ENCODE assay signal across 19 cellular contexts in genomic region chrX:352181-352580, GRCh38. TPM values are rescaled to one million over a fixed set of nuclear protein-coding genes. Genes with fewer than 3 reads are reported as not detected.
DNase-seq lines count a peak whose midpoint lies in the region; ATAC-seq, FAIRE-seq and TF ChIP-seq lines count a peak whose summit lies in the region.
"Had no signal": no experiment of that assay in that cellular context is flagged by ENCODE, and none has a peak within 500 bp of the region (broad histone marks: within the 10 kb centered on the region; RNA-seq: fewer than 3 reads in every experiment).

No MANE protein-coding gene starts in this region.

- H2AFZ ChIP-seq in HepG2 (ENCODE audit: low read length): no peak overlapping the region
- H2AFZ ChIP-seq: GM23248 had no signal

- H3K36me3 ChIP-seq in right lobe of liver (no peaks in the 10 kb centered on the region), HepG2 (replicated peaks in 1 of 2; ENCODE audit: control insufficient read depth in 1 of 2, insufficient read depth in 2 of 2, low read length in 2 of 2) (peaks cover 0 to 3% of the 10 kb centered on the region in 2 experiments; a peak in 2 of 5 replicates)

- ATAC-seq in right lobe of liver (no peak), HepG2 (no peak)
- ATAC-seq: CD8-positive, alpha-beta T cell had no signal

- BruUV-seq in HepG2 (replicated peaks; lab: Mats Ljungman, UMichigan): no TSS peak

- in situ Hi-C loops in HepG2 (cut with HindIII; ENCODE audit: extremely low pct_ligation_motif_present, low pct_unique_long_range_greater_than_20kb): no loop called here

- FAIRE-seq in HepG2 (lab: Jason Lieb, UNC): no peak
- FAIRE-seq: D721Med, G401.6, GM12891 had no signal

- H3K27me3 ChIP-seq in right lobe of liver (no peaks in the 10 kb centered on the region), HepG2 (ENCODE audit: control insufficient read depth in 1 of 2, insufficient read depth in 2 of 2, low read length in 2 of 2) (no peaks in the 10 kb centered on the region)

- POLR2A ChIA-PET in HepG2 (lab: Yijun Ruan, JAX): no interaction called here

- intact Hi-C loops in right lobe of liver (cut with DNase I) (no loop called here), HepG2 (cut with micrococcal nuclease; ENCODE audit: unreplicated experiment) (no loop called here)

- WGBS in right lobe of liver (ENCODE audit: insufficient coverage, low coverage, low lambda C conversion rate, missing lambda C conversion rate): 100% methylated on average over 3 of the region's 27 CpGs
- WGBS in HepG2 (ENCODE audit: low lambda C conversion rate): 97% methylated on average over 27 of the region's 27 CpGs

- no peak for TF ChIP-seq RAD21 in HepG2 (CRISPR knock-in tag; IDR thresholded peaks at IDR 0.05)

- TF ChIP-seq EP300 in HepG2 (IDR thresholded peaks at IDR 0.05; ENCODE audit: low read depth in 2 of 2, low read length in 2 of 2): no peak
- TF ChIP-seq EP300 in HepG2 (CRISPR knock-in tag; IDR thresholded peaks at IDR 0.05; ENCODE audit: borderline replicate concordance): no peak

- peaks cover 7% of the 10 kb centered on the region for H3K4me1 Mint-ChIP-seq in osteocyte (ENCODE audit: unreplicated experiment)

- H3K4me2 ChIP-seq in HepG2 (ENCODE audit: low read depth, low read length): no peak overlapping the region

- no peaks in the 10 kb centered on the region for H3K4me1 ChIP-seq in right lobe of liver
- H3K4me1 ChIP-seq in HepG2 (ENCODE audit: insufficient read depth, low read length): 0 out of 2 replicates have a peak, but pooled peaks cover 5% of the 10 kb centered on the region

- H3K4me3 ChIP-seq in right lobe of liver (no peak overlapping the region), HepG2 (replicated peaks in 1 of 3; ENCODE audit: insufficient read depth in 1 of 3, low read depth in 2 of 3, low read length in 3 of 3) (no peak overlapping the region)
- H3K4me3 ChIP-seq: GM23248 had no signal

- H3K36me3 Mint-ChIP-seq in osteocyte (ENCODE audit: unreplicated experiment): peaks cover 5% of the 10 kb centered on the region

- TF ChIP-seq CTCF in right lobe of liver (IDR thresholded peaks at IDR 0.05) (no peak), HepG2 (CRISPR knock-in tag; IDR thresholded peaks at IDR 0.05) (no peak), osteocyte (IDR thresholded peaks at IDR 0.05) (no peak)

- no peaks in the 10 kb centered on the region for H3K9me3 Mint-ChIP-seq in osteocyte (ENCODE audit: unreplicated experiment)
- H3K9me3 Mint-ChIP-seq: CD8-positive, alpha-beta T cell had no signal

- H3K27ac ChIP-seq in right lobe of liver: no peak overlapping the region
- H3K27ac ChIP-seq in HepG2 (ENCODE audit: extremely low read length, insufficient read depth, low read length): no peak overlapping the region
- H3K27ac ChIP-seq: 22Rv1, GM23248 had no signal

- no peak overlapping the region for H3K27ac Mint-ChIP-seq in osteocyte (ENCODE audit: unreplicated experiment)
- H3K27ac Mint-ChIP-seq: CD8-positive, alpha-beta T cell had no signal

- no peak overlapping the region for H3K9ac ChIP-seq in HepG2 (ENCODE audit: insufficient read depth, low read depth, low read length)
- H3K9ac ChIP-seq: GM23248 had no signal

- no peaks in the 10 kb centered on the region for H3K27me3 Mint-ChIP-seq in osteocyte (ENCODE audit: unreplicated experiment)

- CTCF ChIA-PET in HepG2 (lab: Yijun Ruan, JAX; ENCODE audit: low intra/inter-chr PET ratio, low total read pairs): no interaction called here

- DNase-seq in activated CD4-positive, CD25-positive, alpha-beta regulatory T cell treated with anti-CD3 and anti-CD28 coated beads, Interleukin-2, amount 50 U/mL, for 72 hours: peak; percentile 16
- no peak for DNase-seq in activated CD4-positive, CD25-positive, alpha-beta regulatory T cell (lab: John Stamatoyannopoulos, UW)
- peak in 2 of 3 donors; percentile 10 to 44 for DNase-seq in right lobe of liver
- no peak for DNase-seq in HepG2 (ENCODE audit: low spot score)
- peak; percentile 81 for DNase-seq in osteocyte (ENCODE audit: extremely low spot score, unreplicated experiment)
- no peak for DNase-seq in NCI-H1436 (lab: John Stamatoyannopoulos, UW)
- DNase-seq in stimulated activated CD4-positive, alpha-beta T cell treated with anti-CD3 and anti-CD28 coated beads, Interleukin-1b, Interleukin-23, amount 100 ng/mL, for 48 hours: no peak
- DNase-seq: CD8-positive, alpha-beta T cell; COR-L47; DMS153; DMS79 treated with DMSO at 0.1 percent for 48 hours; EL; GM23248; H7 had no signal

- H3K79me2 ChIP-seq in HepG2 (ENCODE audit: insufficient read depth, low read length): no peaks in the 10 kb centered on the region

- TF ChIP-seq POLR2A in right lobe of liver (IDR thresholded peaks at IDR 0.05) (no peak), HepG2 (IDR thresholded peaks at IDR 0.05; ENCODE audit: insufficient read depth in 1 of 2, low read depth in 2 of 2, low read length in 2 of 2) (no peak)

- no peaks in the 10 kb centered on the region for H3K9me3 ChIP-seq in right lobe of liver
- no peaks in the 10 kb centered on the region for H3K9me3 ChIP-seq in HepG2 (ENCODE audit: low read length)

- no peak overlapping the region for H3K4me3 Mint-ChIP-seq in osteocyte (ENCODE audit: unreplicated experiment)
- H3K4me3 Mint-ChIP-seq: CD14-positive monocyte; CD8-positive, alpha-beta T cell had no signal

- H4K20me1 ChIP-seq in HepG2 (ENCODE audit: insufficient read depth, low read length): no peaks in the 10 kb centered on the region

TF ChIP-seq in HepG2, 621 proteins besides CTCF, POLR2A, EP300 and RAD21:
- TF ChIP-seq THAP7 (CRISPR knock-in tag; IDR thresholded peaks at IDR 0.05) (no peak), GLI4 (CRISPR knock-in tag; IDR thresholded peaks at IDR 0.05; ENCODE audit: borderline replicate concordance) (no peak), ZNF773 (CRISPR knock-in tag; IDR thresholded peaks at IDR 0.05; ENCODE audit: borderline replicate concordance) (no peak)

RNA-seq across cellular contexts. Expression of gene GTPBP6, which starts 33.6 kb away (rescaled TPM):
- 10 to 100 TPM; 20.9 to 32.8 (median 23.2) TPM for total RNA-seq in right lobe of liver
- 35.6 and 39.6 TPM in 2 replicates for total RNA-seq in HepG2 (2016; rRNA removed; fragmentation: Illumina TruSeq; extraction: Trizol)
- total RNA-seq in HepG2 (2016; cell fraction: cytosol; rRNA removed; fragmentation: Illumina TruSeq; extraction: Trizol; ENCODE audit: low read depth): 33.9 and 34.6 TPM in 2 replicates
- total RNA-seq in HepG2 (2016; cell fraction: insoluble cytoplasmic fraction; rRNA removed; fragmentation: Illumina TruSeq; extraction: Trizol): 32.3 and 41.0 TPM in 2 replicates
- total RNA-seq in HepG2 (2016; cell fraction: membrane; rRNA removed; fragmentation: Illumina TruSeq; extraction: Trizol): 50.6 and 52.4 TPM in 2 replicates
- total RNA-seq in HepG2 (2016; cell fraction: nucleus; rRNA removed; fragmentation: Illumina TruSeq; extraction: Trizol): 17.0 and 20.4 TPM in 2 replicates
- 20.2 and 22.1 TPM in 2 replicates for polyA plus RNA-seq in HepG2 (2011; rRNA removed)
- polyA plus RNA-seq in HepG2 (2011; cell fraction: cytosol; rRNA removed): 18.4 and 31.3 TPM in 2 replicates
- 29.4 and 36.8 TPM in 2 replicates for polyA plus RNA-seq in HepG2 (2011; cell fraction: nucleus; rRNA removed)
- polyA plus RNA-seq in HepG2 (2012): 16.6 and 18.3 TPM in 2 replicates
- polyA plus RNA-seq in HepG2 (2016; cell fraction: cytosol; fragmentation: Illumina TruSeq; extraction: Trizol; ENCODE audit: low read depth): 46.6 and 50.3 TPM in 2 replicates
- 38.1 and 42.7 TPM in 2 replicates for polyA plus RNA-seq in HepG2 (2016; cell fraction: insoluble cytoplasmic fraction; fragmentation: Illumina TruSeq; extraction: Trizol; ENCODE audit: low read depth)
- polyA plus RNA-seq in HepG2 (2016; cell fraction: membrane; fragmentation: Illumina TruSeq; extraction: Trizol; ENCODE audit: low read depth): 50.6 and 54.4 TPM in 2 replicates
- 41.5 and 48.9 TPM in 2 replicates for polyA plus RNA-seq in HepG2 (2016; cell fraction: nucleus; fragmentation: Illumina TruSeq; extraction: Trizol; ENCODE audit: insufficient read depth, low read depth)
- polyA minus RNA-seq in HepG2 (2011; rRNA and poly(A)+ RNA removed; ENCODE audit: low replicate concordance): 14.7 and 27.7 TPM in 2 replicates
- polyA minus RNA-seq in HepG2 (2011; cell fraction: cytosol; rRNA and poly(A)+ RNA removed): 10.6 and 14.2 TPM in 2 replicates
- polyA minus RNA-seq in HepG2 (2011; cell fraction: nucleus; rRNA and poly(A)+ RNA removed): 4.7 and 7.2 TPM in 2 replicates
- 47.5 and 49.9 TPM in 2 replicates for total RNA-seq in osteocyte

RNA-seq across cellular contexts. Expression of gene PPP2R3B, which starts 34.5 kb away (rescaled TPM):
- total RNA-seq in right lobe of liver (1 to 10 TPM; 4.2 to 6.3 (median 5.3) TPM), HepG2 (2016; rRNA removed; fragmentation: Illumina TruSeq; extraction: Trizol) (10.2 and 17.0 TPM in 2 replicates), osteocyte (28.2 and 32.9 TPM in 2 replicates)
- 40.0 and 45.6 TPM in 2 replicates for total RNA-seq in HepG2 (2016; cell fraction: cytosol; rRNA removed; fragmentation: Illumina TruSeq; extraction: Trizol; ENCODE audit: low read depth)
- 9.9 and 18.2 TPM in 2 replicates for total RNA-seq in HepG2 (2016; cell fraction: insoluble cytoplasmic fraction; rRNA removed; fragmentation: Illumina TruSeq; extraction: Trizol)
- 24.0 and 29.4 TPM in 2 replicates for total RNA-seq in HepG2 (2016; cell fraction: membrane; rRNA removed; fragmentation: Illumina TruSeq; extraction: Trizol)
- total RNA-seq in HepG2 (2016; cell fraction: nucleus; rRNA removed; fragmentation: Illumina TruSeq; extraction: Trizol): 16.8 and 20.3 TPM in 2 replicates
- 21.4 and 26.0 TPM in 2 replicates for polyA plus RNA-seq in HepG2 (2011; rRNA removed)
- 12.7 and 19.9 TPM in 2 replicates for polyA plus RNA-seq in HepG2 (2011; cell fraction: cytosol; rRNA removed)
- polyA plus RNA-seq in HepG2 (2011; cell fraction: nucleus; rRNA removed): 123 and 149 TPM in 2 replicates
- polyA plus RNA-seq in HepG2 (2012): 9.5 and 14.7 TPM in 2 replicates
- polyA plus RNA-seq in HepG2 (2016; cell fraction: cytosol; fragmentation: Illumina TruSeq; extraction: Trizol; ENCODE audit: low read depth): 4.1 and 5.7 TPM in 2 replicates
- 11.5 and 12.7 TPM in 2 replicates for polyA plus RNA-seq in HepG2 (2016; cell fraction: insoluble cytoplasmic fraction; fragmentation: Illumina TruSeq; extraction: Trizol; ENCODE audit: low read depth)
- 7.1 and 8.7 TPM in 2 replicates for polyA plus RNA-seq in HepG2 (2016; cell fraction: membrane; fragmentation: Illumina TruSeq; extraction: Trizol; ENCODE audit: low read depth)
- polyA plus RNA-seq in HepG2 (2016; cell fraction: nucleus; fragmentation: Illumina TruSeq; extraction: Trizol; ENCODE audit: insufficient read depth, low read depth): 43.6 and 49.3 TPM in 2 replicates
- polyA minus RNA-seq in HepG2 (2011; rRNA and poly(A)+ RNA removed; ENCODE audit: low replicate concordance): 25.0 and 39.8 TPM in 2 replicates
- 13.1 and 17.1 TPM in 2 replicates for polyA minus RNA-seq in HepG2 (2011; cell fraction: cytosol; rRNA and poly(A)+ RNA removed)
- polyA minus RNA-seq in HepG2 (2011; cell fraction: nucleus; rRNA and poly(A)+ RNA removed): 23.4 and 29.1 TPM in 2 replicates

Comparison
In these comparisons a context has a peak if more than half of its experiments do, and no peak if none do; other contexts are left out.
1. DNase-seq: peak in activated CD4-positive, CD25-positive, alpha-beta regulatory T cell treated with anti-CD3 and anti-CD28 coated beads, Interleukin-2, amount 50 U/mL, for 72 hours (single experiment), right lobe of liver (2 of 3) and osteocyte (single experiment); none in activated CD4-positive, CD25-positive, alpha-beta regulatory T cell (0 of 4), HepG2 (single experiment), NCI-H1436 (single experiment) and stimulated activated CD4-positive, alpha-beta T cell treated with anti-CD3 and anti-CD28 coated beads, Interleukin-1b, Interleukin-23, amount 100 ng/mL, for 48 hours (single experiment).